14 cellular contexts compared by ENCODE assay signal in the genomic region with DNA sequence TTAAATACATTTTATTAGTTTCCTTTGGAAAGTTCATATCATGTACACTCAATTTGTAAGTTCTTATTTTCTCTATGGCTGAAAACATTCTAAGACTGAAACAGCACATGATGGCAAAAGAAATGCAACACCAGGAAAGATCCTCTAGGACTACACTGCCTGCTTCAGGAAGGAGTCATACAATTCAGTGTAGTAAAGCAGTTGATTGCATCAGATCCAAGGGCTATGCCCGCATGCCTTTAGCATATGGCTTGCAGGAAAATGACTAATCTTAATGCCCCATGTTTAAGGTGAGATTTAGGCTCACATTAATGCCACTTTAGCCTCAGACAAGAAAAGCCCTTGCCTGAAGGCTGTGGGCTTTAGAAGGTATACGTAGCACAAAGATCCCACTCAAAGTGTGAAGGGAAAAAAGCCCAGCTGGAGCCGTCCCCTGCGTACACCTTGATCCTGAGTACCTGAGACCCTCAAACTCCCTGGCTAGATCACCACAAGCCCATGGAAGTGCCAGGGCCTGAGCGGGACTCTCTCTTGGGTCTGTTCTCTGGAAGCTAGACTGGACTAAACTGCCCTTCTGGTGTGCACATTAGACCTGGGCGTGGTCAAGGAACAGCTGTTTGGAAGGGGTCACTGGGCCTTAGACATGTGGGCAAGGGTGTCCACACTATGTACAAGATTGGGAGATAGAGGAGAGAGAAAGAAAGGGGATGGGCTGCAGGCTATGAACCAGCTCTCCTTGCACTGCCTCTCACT. TPM values are rescaled to one million over a fixed set of nuclear protein-coding genes. Genes with fewer than 3 reads are reported as not detected.
DNase-seq lines count a peak whose midpoint lies in the region; ATAC-seq, FAIRE-seq and TF ChIP-seq lines count a peak whose summit lies in the region.
"Had no signal": no experiment of that assay in that cellular context is flagged by ENCODE, and none has a peak within 500 bp of the region (broad histone marks: within the 10 kb centered on the region; RNA-seq: fewer than 3 reads in every experiment).

No MANE protein-coding gene starts in this region.

- H2AFZ ChIP-seq in GM23248: no peak overlapping the region
- H2AFZ ChIP-seq: parathyroid adenoma had no signal

- no peaks in the 10 kb centered on the region for H3K36me3 Mint-ChIP-seq in neural crest cell (ENCODE audit: low read depth)
- H3K36me3 Mint-ChIP-seq: activated naive CD8-positive, alpha-beta T cell treated with anti-CD3 and anti-CD28 coated beads for 36 hours; memory B cell had no signal

- H3K4me1 ChIP-seq in GM23248 (ENCODE audit: insufficient read depth): no peaks in the 10 kb centered on the region
- H3K4me1 ChIP-seq: heart right ventricle had no signal

- no peak for ATAC-seq in GM21717 (IDR thresholded peaks at IDR 0.05; ENCODE audit: unreplicated experiment)

- H3K4me3 Mint-ChIP-seq in neural crest cell: no peak overlapping the region
- H3K4me3 Mint-ChIP-seq: activated naive CD8-positive, alpha-beta T cell treated with anti-CD3 and anti-CD28 coated beads for 36 hours; memory B cell had no signal

- H3K4me1 Mint-ChIP-seq in neural crest cell: no peaks in the 10 kb centered on the region
- H3K4me1 Mint-ChIP-seq: activated naive CD8-positive, alpha-beta T cell treated with anti-CD3 and anti-CD28 coated beads for 36 hours; memory B cell had no signal

- H3K79me2 ChIP-seq in GM23248 (ENCODE audit: insufficient read depth): no peaks in the 10 kb centered on the region
- H3K79me2 ChIP-seq: parathyroid adenoma had no signal

- H3F3A ChIP-seq in GM23248 (ENCODE audit: insufficient read depth): no peaks in the 10 kb centered on the region

- no peaks in the 10 kb centered on the region for H3K9me3 ChIP-seq in GM23248 (ENCODE audit: low read depth)
- H3K9me3 ChIP-seq: heart right ventricle had no signal

- no peaks in the 10 kb centered on the region for H4K20me1 ChIP-seq in GM23248 (ENCODE audit: insufficient read depth)

- no peak overlapping the region for H3K4me2 ChIP-seq in GM23248 (ENCODE audit: unreplicated experiment)

- 43 to 51% methylated on average over 6 of the region's 6 CpGs for WGBS in GM23248 (ENCODE audit: low coverage in 1 of 2, low lambda C conversion rate in 2 of 2, missing lambda C conversion rate in 2 of 2), 2 experiments

- DNase-seq in GM23248 (peak; percentile 17), NCI-H524 (lab: John Stamatoyannopoulos, UW) (peak; percentile 33 to 87), bronchial epithelial cell (ENCODE audit: low read depth) (peak; percentile 58), neural crest cell (ENCODE audit: low read depth, low spot score) (no peak), NCI-H2227 (lab: John Stamatoyannopoulos, UW; ENCODE audit: unreplicated experiment) (no peak), amniotic stem cell (lab: John Stamatoyannopoulos, UW) (no peak)
- DNase-seq: activated naive CD8-positive, alpha-beta T cell treated with anti-CD3 and anti-CD28 coated beads for 36 hours; heart right ventricle; stimulated activated naive CD4-positive, alpha-beta T cell; T-helper 2 cell had no signal

- no peak overlapping the region for H3K27ac Mint-ChIP-seq in neural crest cell (ENCODE audit: unreplicated experiment)
- H3K27ac Mint-ChIP-seq: activated naive CD8-positive, alpha-beta T cell treated with anti-CD3 and anti-CD28 coated beads for 36 hours; memory B cell had no signal

- H3K36me3 ChIP-seq in GM23248 (ENCODE audit: low read depth) (no peaks in the 10 kb centered on the region), bronchial epithelial cell (ENCODE audit: control insufficient read depth, insufficient read depth, low read length) (no peaks in the 10 kb centered on the region)
- H3K36me3 ChIP-seq: heart right ventricle had no signal

- no peak overlapping the region for H3K9ac ChIP-seq in GM23248
- H3K9ac ChIP-seq: parathyroid adenoma had no signal

- H3K27ac ChIP-seq in GM23248: no peak overlapping the region
- H3K27ac ChIP-seq: heart right ventricle, parathyroid adenoma had no signal

- no peaks in the 10 kb centered on the region for H3K27me3 Mint-ChIP-seq in neural crest cell (ENCODE audit: low read depth)
- H3K27me3 Mint-ChIP-seq: activated naive CD8-positive, alpha-beta T cell treated with anti-CD3 and anti-CD28 coated beads for 36 hours; memory B cell had no signal

- in situ Hi-C loops in GM23248 (cut with MboI): no loop called here

- H3K4me3 ChIP-seq in GM23248 (no peak overlapping the region), bronchial epithelial cell (ENCODE audit: low read depth, low read length) (no peak overlapping the region)
- H3K4me3 ChIP-seq: heart right ventricle had no signal

- no peaks in the 10 kb centered on the region for H3K9me3 Mint-ChIP-seq in neural crest cell
- H3K9me3 Mint-ChIP-seq: memory B cell had no signal

- no peaks in the 10 kb centered on the region for H3K9me2 ChIP-seq in GM23248 (ENCODE audit: insufficient read depth)

- no peaks in the 10 kb centered on the region for H3K27me3 ChIP-seq in GM23248 (replicated peaks; ENCODE audit: insufficient read depth)
- no peaks in the 10 kb centered on the region for H3K27me3 ChIP-seq in bronchial epithelial cell (ENCODE audit: control insufficient read depth, insufficient read depth, low read length)
- H3K27me3 ChIP-seq: heart right ventricle had no signal

- peak; percentile 91 for FAIRE-seq in bronchial epithelial cell (lab: Jason Lieb, UNC)
- FAIRE-seq: GM12892 had no signal

- TF ChIP-seq CTCF in bronchial epithelial cell (IDR thresholded peaks at IDR 0.05; ENCODE audit: insufficient read depth, low read length, severe bottlenecking) (no peak), neural crest cell (conservative IDR thresholded peaks at IDR 0.05) (peak; percentile 28)

RNA-seq across cellular contexts. Expression of gene ESRRG, which starts 52.9 kb away (rescaled TPM):
- not detected in 2 replicates for total RNA-seq in GM23248 (2014; rRNA removed; shearing (Covaris generic))
- polyA plus RNA-seq in GM23248 (2016; fragmentation: Nextera tagmentation; extraction: Ambion mirVana): not detected in 2 replicates
- total RNA-seq in bronchial epithelial cell: 0.13 TPM in 1 of 2 replicates, not detected in the other
- 1.5 TPM in 2 replicates for total RNA-seq in neural crest cell
- total RNA-seq: activated naive CD8-positive, alpha-beta T cell treated with anti-CD3 and anti-CD28 coated beads for 36 hours had no signal

Comparison
In these comparisons a context has a peak if more than half of its experiments do, and no peak if none do; other contexts are left out.
1. DNase-seq: peak in GM23248 (single experiment), NCI-H524 (2 of 2) and bronchial epithelial cell (single experiment); none in neural crest cell (single experiment), NCI-H2227 (single experiment) and amniotic stem cell (single experiment).